Comparison of ENCODE assay signal across 3 cellular contexts in genomic region chr4:91688413-91688812, GRCh38.
"Had no signal": no experiment of that assay in that cellular context is flagged by ENCODE, and none has a peak within 500 bp of the region (broad histone marks: within the 10 kb centered on the region; RNA-seq: fewer than 3 reads in every experiment).

No MANE protein-coding gene starts in this region.

- DNase-seq: GDM1, GF-D8 had no signal

- ATAC-seq: GM12878 had no signal

- H3K4me3 ChIP-seq: GM12878 had no signal
